10 cellular contexts compared by ENCODE assay signal in the genomic region with DNA sequence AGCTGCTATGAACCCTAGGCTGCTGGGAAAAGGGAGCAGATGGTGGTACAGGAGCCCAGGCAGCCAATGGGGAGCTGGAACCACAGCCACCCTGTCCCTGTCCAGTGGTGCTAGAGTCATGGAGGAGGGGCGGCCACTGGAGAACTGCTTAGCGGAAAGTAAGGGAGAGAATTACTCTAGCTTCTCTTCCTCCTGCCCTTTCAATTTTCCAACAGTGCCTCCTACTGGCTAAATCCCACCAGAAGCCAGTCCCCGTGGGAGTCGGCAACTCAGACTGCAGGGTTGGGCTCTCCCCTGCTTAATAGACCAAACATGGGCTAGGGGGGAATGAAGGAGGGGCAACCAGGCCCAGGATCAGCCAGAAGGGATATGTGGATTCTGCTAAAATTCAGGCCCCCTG.
DNase-seq lines count a peak whose midpoint lies in the region; ATAC-seq, FAIRE-seq and TF ChIP-seq lines count a peak whose summit lies in the region.
"Had no signal": no experiment of that assay in that cellular context is flagged by ENCODE, and none has a peak within 500 bp of the region (broad histone marks: within the 10 kb centered on the region; RNA-seq: fewer than 3 reads in every experiment).

No MANE protein-coding gene starts in this region.

- no peaks in the 10 kb centered on the region for H3K4me1 Mint-ChIP-seq in neural progenitor cell

- H3K9ac ChIP-seq in fibroblast of lung (ENCODE audit: insufficient read depth, low read length): no peak overlapping the region
- H3K9ac ChIP-seq in neural progenitor cell: no peak overlapping the region

- H3K36me3 ChIP-seq in fibroblast of lung (ENCODE audit: control insufficient read depth, insufficient read depth, low read length) (no peaks in the 10 kb centered on the region), neural progenitor cell (no peaks in the 10 kb centered on the region)

- H3K27me3 Mint-ChIP-seq in neural progenitor cell (ENCODE audit: insufficient read depth, low read depth): peaks cover 15% of the 10 kb centered on the region

- no peak for TF ChIP-seq POLR2A in GM12891 (IDR thresholded peaks at IDR 0.05; ENCODE audit: low read depth, low read length)

- H3K9me3 ChIP-seq in fibroblast of lung (ENCODE audit: control insufficient read depth, insufficient read depth, low read depth, low read length): no peaks in the 10 kb centered on the region
- no peaks in the 10 kb centered on the region for H3K9me3 ChIP-seq in neural progenitor cell (ENCODE audit: low read depth)

- no peak for FAIRE-seq in GM12891 (lab: Jason Lieb, UNC)
- FAIRE-seq: endometrium had no signal

- H3K4me3 Mint-ChIP-seq in neural progenitor cell: no peak overlapping the region
- H3K4me3 Mint-ChIP-seq: activated T-cell treated with anti-CD3 and anti-CD28 coated beads, Interleukin-2, amount 50 U/mL, for 24 hours had no signal

- H3K4me1 ChIP-seq in fibroblast of lung (ENCODE audit: control insufficient read depth, extremely low read depth, insufficient read depth, low read length) (no peaks in the 10 kb centered on the region), neural progenitor cell (no peaks in the 10 kb centered on the region)

- H3K4me2 ChIP-seq in fibroblast of lung (ENCODE audit: extremely low read depth, insufficient read depth, low read length) (no peak overlapping the region), neural progenitor cell (no peak overlapping the region)

- H3K27ac ChIP-seq in fibroblast of lung (ENCODE audit: insufficient read depth, low read length): no peak overlapping the region
- H3K27ac ChIP-seq in neural progenitor cell: no peak overlapping the region

- no peak overlapping the region for H2AFZ ChIP-seq in fibroblast of lung (ENCODE audit: low read length)
- H2AFZ ChIP-seq in neural progenitor cell (replicated peaks): no peak overlapping the region

- DNase-seq in GM04504 (ENCODE audit: low read depth) (peak; percentile 14), M059J (ENCODE audit: low read depth) (peak; percentile 11), fibroblast of lung (ENCODE audit: low read depth in 2 of 2) (peak; percentile 3 to 43), neural progenitor cell (ENCODE audit: low spot score) (peak; percentile 64), GM12891 (ENCODE audit: insufficient read length, low spot score) (no peak)
- DNase-seq: activated T-cell treated with anti-CD3 and anti-CD28 coated beads, Interleukin-2, amount 50 U/mL, for 24 hours; stimulated activated CD4-positive, alpha-beta T cell treated with anti-CD3 and anti-CD28 coated beads, Interleukin-4, amount 100 ng/mL, for 24 hours had no signal

- H3K9me3 Mint-ChIP-seq in neural progenitor cell: no peaks in the 10 kb centered on the region
- H3K9me3 Mint-ChIP-seq: activated T-cell treated with anti-CD3 and anti-CD28 coated beads, Interleukin-2, amount 50 U/mL, for 24 hours had no signal

- H4K20me1 ChIP-seq in fibroblast of lung (ENCODE audit: control insufficient read depth, extremely low read depth, insufficient read depth, low read length): no peaks in the 10 kb centered on the region
- H4K20me1 ChIP-seq in neural progenitor cell (ENCODE audit: low read depth): no peaks in the 10 kb centered on the region

- peaks cover 7% of the 10 kb centered on the region for H3F3A ChIP-seq in neural progenitor cell (ENCODE audit: low read depth)

- no peaks in the 10 kb centered on the region for H3K36me3 Mint-ChIP-seq in neural progenitor cell

- TF ChIP-seq CTCF in fibroblast of lung (conservative IDR thresholded peaks at IDR 0.05 in 1 of 2, IDR thresholded peaks at IDR 0.05 in 1 of 2; ENCODE audit: low read depth in 1 of 2, low read length in 2 of 2) (peak; percentile 46 to 62), neural progenitor cell (IDR thresholded peaks at IDR 0.05) (peak; percentile 68)

- peaks cover 5% of the 10 kb centered on the region for H3K27me3 ChIP-seq in fibroblast of lung (ENCODE audit: control insufficient read depth, insufficient read depth, low read length)
- no peaks in the 10 kb centered on the region for H3K27me3 ChIP-seq in neural progenitor cell

- H3K79me2 ChIP-seq in fibroblast of lung (ENCODE audit: control insufficient read depth, insufficient read depth, low read length) (no peaks in the 10 kb centered on the region), neural progenitor cell (ENCODE audit: low read depth) (no peaks in the 10 kb centered on the region)

- H3K27ac Mint-ChIP-seq in neural progenitor cell: no peak overlapping the region
- H3K27ac Mint-ChIP-seq: activated T-cell treated with anti-CD3 and anti-CD28 coated beads, Interleukin-2, amount 50 U/mL, for 24 hours had no signal

- H3K4me3 ChIP-seq in fibroblast of lung (replicated peaks in 1 of 4; ENCODE audit: control extremely low read depth in 1 of 4, insufficient read depth in 1 of 4, low read depth in 3 of 4, low read length in 4 of 4) (no peak overlapping the region), neural progenitor cell (no peak overlapping the region)

- ATAC-seq in HG02884 (IDR thresholded peaks at IDR 0.05; ENCODE audit: unreplicated experiment): no peak
- ATAC-seq in GM19328 (IDR thresholded peaks at IDR 0.05; ENCODE audit: unreplicated experiment): no peak

TF ChIP-seq in GM12891, 5 proteins besides CTCF, POLR2A, EP300 and RAD21:
- TF ChIP-seq POLR2AphosphoS5 (IDR thresholded peaks at IDR 0.05; ENCODE audit: low read depth, low read length) (no peak), TAF1 (IDR thresholded peaks at IDR 0.05; ENCODE audit: low read depth, low read length) (no peak), PAX5 (IDR thresholded peaks at IDR 0.05; ENCODE audit: insufficient read depth, low read length, severe bottlenecking) (no peak), SPI1 (IDR thresholded peaks at IDR 0.05; ENCODE audit: low read depth, low read length) (no peak), POU2F2 (IDR thresholded peaks at IDR 0.05; ENCODE audit: low read depth, low read length) (no peak)
